8 cellular contexts compared by ENCODE assay signal in genomic region chr6:82363368-82364086, GRCh38. TPM values are rescaled to one million over a fixed set of nuclear protein-coding genes. Genes with fewer than 3 reads are reported as not detected.
A peak's percentile ranks its signal among the peaks of the same experiment; 100 is the strongest.
DNase-seq lines count a peak whose midpoint lies in the region; ATAC-seq and TF ChIP-seq lines count a peak whose summit lies in the region.

Gene TPBG, plus strand, starts transcription at chr6:82363817. Its CDS starts 1,145 bp downstream, at chr6:82364962.

- intact Hi-C loops in activated CD4-positive, alpha-beta T cell treated with anti-CD3 and anti-CD28 coated beads, Interleukin-2, amount 10 ng/mL, durations not matched to agents 24 days and 14 days (cut with micrococcal nuclease), result no loop called here

- H3K27me3 Mint-ChIP-seq in activated CD4-positive, alpha-beta T cell treated with anti-CD3 and anti-CD28 coated beads, Interleukin-2, amount 10 ng/mL, durations not matched to agents 24 days and 14 days, result peaks cover 58% of the 10 kb centered on the region

- ATAC-seq in GM21390 (IDR thresholded peaks at IDR 0.05; ENCODE audit: unreplicated experiment) (peak; percentile 56), upper lobe of left lung (ENCODE audit: low FRiP score in 2 of 2) (peak; percentile 84 to 87)

- H3K9me3 ChIP-seq in mononuclear cell (ENCODE audit: low read depth, low read length) (no peaks in the 10 kb centered on the region), upper lobe of left lung (no peaks in the 10 kb centered on the region)

- WGBS in upper lobe of left lung, 2 donors, result 0 to 2% methylated on average over 22 to 40 of the region's 43 CpGs

- DNase-seq in DMS53 (lab: John Stamatoyannopoulos, UW), result peak; percentile 80
- DNase-seq in LNCaP clone FGC (ENCODE audit: low read depth), result no peak
- no peak for DNase-seq in activated CD4-positive, alpha-beta T cell treated with anti-CD3 and anti-CD28 coated beads, Interleukin-2, amount 10 ng/mL, durations not matched to agents 24 days and 14 days
- no peak for DNase-seq in epithelial cell of prostate (ENCODE audit: low read depth, low spot score)
- peak; percentile 45 to 88 for DNase-seq in upper lobe of left lung
- DNase-seq in HUDEP-2 (lab: John Stamatoyannopoulos, UW; ENCODE audit: unreplicated experiment in 76 of 76), result no peak

- peaks cover 74% of the 10 kb centered on the region for H3K27me3 ChIP-seq in mononuclear cell (ENCODE audit: insufficient read depth, low read length)
- H3K27me3 ChIP-seq in upper lobe of left lung, result peaks cover 0 to 17% (median 5%) of the 10 kb centered on the region in 4 donors

- TF ChIP-seq EP300 in upper lobe of left lung (IDR thresholded peaks at IDR 0.05), result no peak

- peaks cover 14% of the 10 kb centered on the region for H3K4me1 Mint-ChIP-seq in activated CD4-positive, alpha-beta T cell treated with anti-CD3 and anti-CD28 coated beads, Interleukin-2, amount 10 ng/mL, durations not matched to agents 24 days and 14 days

- H3K9me3 Mint-ChIP-seq in activated CD4-positive, alpha-beta T cell treated with anti-CD3 and anti-CD28 coated beads, Interleukin-2, amount 10 ng/mL, durations not matched to agents 24 days and 14 days, result no peaks in the 10 kb centered on the region

- H3K27ac Mint-ChIP-seq in activated CD4-positive, alpha-beta T cell treated with anti-CD3 and anti-CD28 coated beads, Interleukin-2, amount 10 ng/mL, durations not matched to agents 24 days and 14 days, result no peak within 1 kb of the TSS

- H3K36me3 Mint-ChIP-seq in activated CD4-positive, alpha-beta T cell treated with anti-CD3 and anti-CD28 coated beads, Interleukin-2, amount 10 ng/mL, durations not matched to agents 24 days and 14 days (ENCODE audit: low read depth), result peaks cover 2% of the 10 kb centered on the region

- peak within 1 kb of the TSS; percentile 81 for H3K4me3 Mint-ChIP-seq in activated CD4-positive, alpha-beta T cell treated with anti-CD3 and anti-CD28 coated beads, Interleukin-2, amount 10 ng/mL, durations not matched to agents 24 days and 14 days

- peak; percentile 34 for TF ChIP-seq CTCF in LNCaP clone FGC (IDR thresholded peaks at IDR 0.05; ENCODE audit: control insufficient read depth, extremely low read depth, insufficient read depth)
- TF ChIP-seq CTCF in upper lobe of left lung (IDR thresholded peaks at IDR 0.05), result peak in 2 of 6 experiments; percentile 4 to 8

- H3K4me1 ChIP-seq in mononuclear cell (ENCODE audit: insufficient read depth, low read length) (peaks cover 20% of the 10 kb centered on the region), upper lobe of left lung (peaks cover 11 to 28% (median 14%) of the 10 kb centered on the region in 4 donors)

- H3K4me3 ChIP-seq in LNCaP clone FGC (ENCODE audit: low read depth, low read length), result peak within 1 kb of the TSS; percentile 36
- peak within 1 kb of the TSS; percentile 25 for H3K4me3 ChIP-seq in mononuclear cell (ENCODE audit: low read length)
- H3K4me3 ChIP-seq in upper lobe of left lung, result peak within 1 kb of the TSS; percentile 52 to 71 (median 66)

- no peaks in the 10 kb centered on the region for H3K36me3 ChIP-seq in upper lobe of left lung

- peak within 1 kb of the TSS; percentile 95 for H3K27ac ChIP-seq in epithelial cell of prostate
- peak within 1 kb of the TSS; percentile 37 to 73 (median 72) for H3K27ac ChIP-seq in upper lobe of left lung

- peak in 1 of 4 donors; percentile 62 for TF ChIP-seq POLR2A in upper lobe of left lung (IDR thresholded peaks at IDR 0.05)

RNA-seq across cellular contexts. Expression of gene TPBG, which starts in this region (rescaled TPM):
- not detected in 2 replicates for total RNA-seq in activated CD4-positive, alpha-beta T cell treated with anti-CD3 and anti-CD28 coated beads, Interleukin-2, amount 10 ng/mL, durations not matched to agents 24 days and 14 days
- total RNA-seq in mononuclear cell, result 0.31 TPM
- 10 to 100 TPM in 5 of 6 donors, 1 to 10 TPM in 1; 7.7 to 28.3 (median 13.5) TPM for total RNA-seq in upper lobe of left lung

Comparison
In these comparisons a context has a peak if more than half of its experiments do, and no peak if none do; other contexts are left out.
1. DNase-seq: peak in DMS53 (single experiment) and upper lobe of left lung (2 of 2); none in LNCaP clone FGC (single experiment), activated CD4-positive, alpha-beta T cell treated with anti-CD3 and anti-CD28 coated beads, Interleukin-2, amount 10 ng/mL, durations not matched to agents 24 days and 14 days (single experiment), epithelial cell of prostate (single experiment) and HUDEP-2 (0 of 76).
2. Peak in every context shown above with its lines, with median percentiles within 50 percentile points of each other: H3K4me3 ChIP-seq.